Comparison of ENCODE assay signal across 27 cellular contexts in genomic region chrX:5791721-5792120, GRCh38.
"Had no signal": no experiment of that assay in that cellular context is flagged by ENCODE, and none has a peak within 500 bp of the region (broad histone marks: within the 10 kb centered on the region; RNA-seq: fewer than 3 reads in every experiment).

No MANE protein-coding gene starts in this region.

- ATAC-seq: activated CD4-positive, alpha-beta T cell treated with anti-CD3 and anti-CD28 coated beads for 36 hours; activated CD8-positive, alpha-beta memory T cell treated with anti-CD3 and anti-CD28 coated beads, Interleukin-2, amount 10 ng/mL, durations not matched to agents 7 days and 5 days; activated CD8-positive, alpha-beta T cell treated with anti-CD3 and anti-CD28 coated beads, Interleukin-2, amount 10 ng/mL, durations not matched to agents 7 days and 5 days; activated naive CD8-positive, alpha-beta T cell treated with anti-CD3 and anti-CD28 coated beads, Interleukin-2, amount 50 U/mL, for 24 hours; body of pancreas; gastroesophageal sphincter; T-helper 17 cell had no signal

- H3K27ac ChIP-seq: adrenal gland, body of pancreas, epithelial cell of prostate, esophagus squamous epithelium, gastroesophageal sphincter had no signal

- H3K27me3 ChIP-seq: adrenal gland, body of pancreas, esophagus squamous epithelium, gastroesophageal sphincter had no signal

- DNase-seq: activated CD4-positive, alpha-beta memory T cell treated with anti-CD3 and anti-CD28 coated beads for 36 hours; activated CD4-positive, alpha-beta T cell treated with anti-CD3 and anti-CD28 coated beads for 36 hours; activated CD4-positive, alpha-beta T cell treated with anti-CD3 and anti-CD28 coated beads, Interleukin-2, amount 10 ng/mL, durations not matched to agents 24 days and 14 days; activated CD4-positive, CD25-positive, alpha-beta regulatory T cell; activated CD4-positive, CD25-positive, alpha-beta regulatory T cell treated with anti-CD3 and anti-CD28 coated beads, Interleukin-2, amount 50 U/mL, for 72 hours; activated CD8-positive, alpha-beta memory T cell treated with anti-CD3 and anti-CD28 coated beads, Interleukin-2, amount 10 ng/mL, durations not matched to agents 7 days and 5 days; activated CD8-positive, alpha-beta memory T cell treated with anti-CD3 and anti-CD28 coated beads, Interleukin-2, amount 50 U/mL, for 4 hours; activated CD8-positive, alpha-beta T cell treated with anti-CD3 and anti-CD28 coated beads, Interleukin-2, amount 10 ng/mL, durations not matched to agents 7 days and 5 days; activated effector memory CD4-positive, alpha-beta T cell treated with anti-CD3 and anti-CD28 coated beads, Interleukin-2, amount 50 U/mL, for 16 hours; activated naive CD4-positive, alpha-beta T cell treated with anti-CD3 and anti-CD28 coated beads for 36 hours; activated naive CD8-positive, alpha-beta T cell treated with anti-CD3 and anti-CD28 coated beads for 36 hours; activated naive CD8-positive, alpha-beta T cell treated with anti-CD3 and anti-CD28 coated beads, Interleukin-2, amount 50 U/mL, for 24 hours; activated T-cell treated with anti-CD3 and anti-CD28 coated beads, Interleukin-2, amount 50 U/mL, for 1 hour; activated T-cell treated with anti-CD3 and anti-CD28 coated beads, Interleukin-2, amount 50 U/mL, for 48 hours; adrenal gland; amygdala; aorta; body of pancreas; caudate nucleus; effector CD8-positive, alpha-beta T cell; esophagus squamous epithelium; foreskin melanocyte; head of caudate nucleus; T-helper 17 cell; T1000 had no signal

- H3K4me1 ChIP-seq: adrenal gland, body of pancreas, esophagus squamous epithelium, gastroesophageal sphincter had no signal

- H3K36me3 ChIP-seq: adrenal gland, esophagus squamous epithelium, gastroesophageal sphincter had no signal

- H3K9me3 ChIP-seq: adrenal gland, body of pancreas, esophagus squamous epithelium, gastroesophageal sphincter had no signal

- H3K4me3 ChIP-seq: adrenal gland, body of pancreas, esophagus squamous epithelium, gastroesophageal sphincter had no signal
